22 cellular contexts compared by ENCODE assay signal in the genomic region with DNA sequence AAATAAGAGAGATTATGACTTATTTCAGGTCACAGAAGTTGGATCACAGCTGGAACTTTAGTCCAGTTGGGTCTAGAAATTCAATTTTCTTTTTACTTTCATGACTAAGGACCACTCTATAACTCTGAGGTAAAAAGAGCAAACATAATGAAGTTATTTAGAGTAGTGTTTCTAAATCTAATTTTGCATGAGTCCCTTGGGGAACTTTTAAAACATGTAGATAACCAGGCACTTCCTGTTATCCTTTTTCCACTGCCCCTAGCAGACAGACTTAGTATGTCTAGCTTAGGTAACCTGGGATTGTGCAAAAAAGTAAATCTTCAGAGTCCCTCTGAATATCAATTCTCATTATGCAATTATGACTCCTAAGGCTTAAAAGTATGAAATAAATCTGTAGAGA.
DNase-seq lines count a peak whose midpoint lies in the region; ATAC-seq and TF ChIP-seq lines count a peak whose summit lies in the region.
"Had no signal": no experiment of that assay in that cellular context is flagged by ENCODE, and none has a peak within 500 bp of the region (broad histone marks: within the 10 kb centered on the region; RNA-seq: fewer than 3 reads in every experiment).

No MANE protein-coding gene starts in this region.

- H3K4me1 Mint-ChIP-seq in activated naive CD8-positive, alpha-beta T cell treated with anti-CD3 and anti-CD28 coated beads, Interleukin-2, amount 50 U/mL, for 24 hours: no peaks in the 10 kb centered on the region
- H3K4me1 Mint-ChIP-seq: CD4-positive, CD25-positive, alpha-beta regulatory T cell; CD8-positive, alpha-beta memory T cell had no signal

- TF ChIP-seq CTCF in SK-N-SH (IDR thresholded peaks at IDR 0.05) (no peak), choroid plexus epithelial cell (conservative IDR thresholded peaks at IDR 0.05; ENCODE audit: low read depth, low read length) (no peak), suprapubic skin (IDR thresholded peaks at IDR 0.05) (no peak)

- H3K27me3 ChIP-seq in SK-N-SH (ENCODE audit: insufficient read depth) (no peaks in the 10 kb centered on the region), suprapubic skin (no peaks in the 10 kb centered on the region)

- no peaks in the 10 kb centered on the region for H3K36me3 ChIP-seq in SK-N-SH (replicated peaks in 1 of 2; ENCODE audit: control insufficient read depth in 1 of 2, insufficient read depth in 2 of 2, low read length in 1 of 2)
- H3K36me3 ChIP-seq in suprapubic skin: no peaks in the 10 kb centered on the region
- H3K36me3 ChIP-seq: HAP-1 had no signal

- TF ChIP-seq EP300 in SK-N-SH (IDR thresholded peaks at IDR 0.05; ENCODE audit: borderline replicate concordance in 1 of 2, low read depth in 1 of 2, low read length in 1 of 2) (no peak), suprapubic skin (IDR thresholded peaks at IDR 0.05) (no peak)

- TF ChIP-seq POLR2A in suprapubic skin (IDR thresholded peaks at IDR 0.05): no peak

- no peaks in the 10 kb centered on the region for H3K79me2 ChIP-seq in SK-N-SH (ENCODE audit: insufficient read depth)

- no peak for TF ChIP-seq RAD21 in SK-N-SH (IDR thresholded peaks at IDR 0.05; ENCODE audit: low read length)

- no peaks in the 10 kb centered on the region for H3K36me3 Mint-ChIP-seq in activated naive CD8-positive, alpha-beta T cell treated with anti-CD3 and anti-CD28 coated beads, Interleukin-2, amount 50 U/mL, for 24 hours (ENCODE audit: low read depth)
- H3K36me3 Mint-ChIP-seq: CD4-positive, CD25-positive, alpha-beta regulatory T cell; CD8-positive, alpha-beta memory T cell had no signal

- peaks cover 4% of the 10 kb centered on the region for H3K9me3 Mint-ChIP-seq in activated naive CD8-positive, alpha-beta T cell treated with anti-CD3 and anti-CD28 coated beads, Interleukin-2, amount 50 U/mL, for 24 hours

- CTCF ChIA-PET in SK-N-SH (lab: Yijun Ruan, JAX): interaction anchor here (1.4 kb wide), 1 partner anchor 29 kb away, joined by 3 read pairs; no protein-coding TSS in a partner anchor

- H3K4me1 ChIP-seq in SK-N-SH (ENCODE audit: control insufficient read depth in 1 of 2, insufficient read depth in 2 of 2, low read depth in 1 of 2, low read length in 1 of 2) (peaks cover 0 to 2% of the 10 kb centered on the region in 2 experiments; a peak in 2 of 4 replicates), suprapubic skin (no peaks in the 10 kb centered on the region)
- H3K4me1 ChIP-seq: A549, HAP-1 had no signal

- no peak overlapping the region for H2AFZ ChIP-seq in SK-N-SH (ENCODE audit: low read depth)
- H2AFZ ChIP-seq: GM23248 had no signal

- DNase-seq in SK-N-SH (no peak), OCI-M1 (lab: John Stamatoyannopoulos, UW) (peak; percentile 3), choroid plexus epithelial cell (ENCODE audit: low read depth) (peak; percentile 50), suprapubic skin (ENCODE audit: low spot score in 2 of 2) (no peak), T-helper 1 cell (no peak)
- DNase-seq in activated naive CD8-positive, alpha-beta T cell treated with anti-CD3 and anti-CD28 coated beads, Interleukin-2, amount 50 U/mL, for 24 hours: no peak
- DNase-seq: C1 segment of cervical spinal cord; CD4-positive, CD25-positive, alpha-beta regulatory T cell; CD8-positive, alpha-beta memory T cell; COR-L47; DMS 273 treated with DMSO at 0.1 percent for 48 hours; DMS53; DND-41; EL; GM23248 had no signal

- H3K27ac ChIP-seq in SK-N-SH (ENCODE audit: low read depth in 2 of 2, low read length in 1 of 2) (no peak overlapping the region), suprapubic skin (no peak overlapping the region)
- H3K27ac ChIP-seq: 22Rv1, A549, GM23248, HL-60 had no signal

- POLR2A ChIA-PET in SK-N-SH (lab: Yijun Ruan, JAX): no interaction called here

- H3K4me3 Mint-ChIP-seq in activated naive CD8-positive, alpha-beta T cell treated with anti-CD3 and anti-CD28 coated beads, Interleukin-2, amount 50 U/mL, for 24 hours: no peak overlapping the region
- H3K4me3 Mint-ChIP-seq: CD4-positive, CD25-positive, alpha-beta regulatory T cell; CD8-positive, alpha-beta memory T cell had no signal

- H4K20me1 ChIP-seq in SK-N-SH (ENCODE audit: insufficient read depth): no peaks in the 10 kb centered on the region

- ATAC-seq in SK-N-SH treated with all-trans-retinoic acid at 6 μM for 48 hours (no peak), HG02763 (IDR thresholded peaks at IDR 0.05; ENCODE audit: unreplicated experiment) (no peak)
- ATAC-seq in activated naive CD8-positive, alpha-beta T cell treated with anti-CD3 and anti-CD28 coated beads, Interleukin-2, amount 50 U/mL, for 24 hours: no peak
- ATAC-seq: A549, GM12878 had no signal

- no peak overlapping the region for H3K4me2 ChIP-seq in SK-N-SH
- H3K4me2 ChIP-seq: A549 had no signal

- no peaks in the 10 kb centered on the region for H3K27me3 Mint-ChIP-seq in activated naive CD8-positive, alpha-beta T cell treated with anti-CD3 and anti-CD28 coated beads, Interleukin-2, amount 50 U/mL, for 24 hours
- H3K27me3 Mint-ChIP-seq: CD4-positive, CD25-positive, alpha-beta regulatory T cell; CD8-positive, alpha-beta memory T cell had no signal

- H3K4me3 ChIP-seq in SK-N-SH (ENCODE audit: low read depth in 2 of 2, low read length in 1 of 2): no peak overlapping the region
- H3K4me3 ChIP-seq in choroid plexus epithelial cell (ENCODE audit: low read depth, low read length): no peak overlapping the region
- H3K4me3 ChIP-seq in suprapubic skin: no peak overlapping the region
- H3K4me3 ChIP-seq: A549, GM12878, GM23248, HAP-1 had no signal

- no peaks in the 10 kb centered on the region for H3F3A ChIP-seq in SK-N-SH (replicated peaks; ENCODE audit: insufficient read depth)

- H3K9me3 ChIP-seq in SK-N-SH (no peaks in the 10 kb centered on the region), suprapubic skin (no peaks in the 10 kb centered on the region)
- H3K9me3 ChIP-seq: A549, HAP-1 had no signal

- H3K9me2 ChIP-seq in SK-N-SH: no peaks in the 10 kb centered on the region

- no peak overlapping the region for H3K27ac Mint-ChIP-seq in activated naive CD8-positive, alpha-beta T cell treated with anti-CD3 and anti-CD28 coated beads, Interleukin-2, amount 50 U/mL, for 24 hours
- H3K27ac Mint-ChIP-seq: CD4-positive, CD25-positive, alpha-beta regulatory T cell; CD8-positive, alpha-beta memory T cell had no signal

- no peak overlapping the region for H3K9ac ChIP-seq in SK-N-SH
- H3K9ac ChIP-seq: GM23248 had no signal

TF ChIP-seq in SK-N-SH treated with all-trans-retinoic acid at 6 μM for 48 hours, 23 proteins besides CTCF, POLR2A, EP300 and RAD21:
- TF ChIP-seq ZFP30 (CRISPR knock-in tag; IDR thresholded peaks at IDR 0.05) (no peak), TCF4 (CRISPR knock-in tag; IDR thresholded peaks at IDR 0.05; ENCODE audit: borderline replicate concordance) (no peak), ISL1 (CRISPR knock-in tag; IDR thresholded peaks at IDR 0.05) (peak; percentile 77), ZC3H10 (CRISPR knock-in tag; IDR thresholded peaks at IDR 0.05) (no peak), OSR1 (CRISPR knock-in tag; IDR thresholded peaks at IDR 0.05) (no peak)
- TF ChIP-seq, protein P1, sequence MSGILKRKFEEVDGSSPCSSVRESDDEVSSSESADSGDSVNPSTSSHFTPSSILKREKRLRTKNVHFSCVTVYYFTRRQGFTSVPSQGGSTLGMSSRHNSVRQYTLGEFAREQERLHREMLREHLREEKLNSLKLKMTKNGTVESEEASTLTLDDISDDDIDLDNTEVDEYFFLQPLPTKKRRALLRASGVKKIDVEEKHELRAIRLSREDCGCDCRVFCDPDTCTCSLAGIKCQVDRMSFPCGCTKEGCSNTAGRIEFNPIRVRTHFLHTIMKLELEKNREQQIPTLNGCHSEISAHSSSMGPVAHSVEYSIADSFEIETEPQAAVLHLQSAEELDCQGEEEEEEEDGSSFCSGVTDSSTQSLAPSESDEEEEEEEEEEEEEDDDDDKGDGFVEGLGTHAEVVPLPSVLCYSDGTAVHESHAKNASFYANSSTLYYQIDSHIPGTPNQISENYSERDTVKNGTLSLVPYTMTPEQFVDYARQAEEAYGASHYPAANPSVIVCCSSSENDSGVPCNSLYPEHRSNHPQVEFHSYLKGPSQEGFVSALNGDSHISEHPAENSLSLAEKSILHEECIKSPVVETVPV (CRISPR knock-in tag; IDR thresholded peaks at IDR 0.05): no peak

TF ChIP-seq in SK-N-SH, 30 proteins besides CTCF, POLR2A, EP300 and RAD21 (continues in another document):
- TF ChIP-seq FOXM1 (IDR thresholded peaks at IDR 0.05; ENCODE audit: low read depth) (no peak), RCOR1 (IDR thresholded peaks at IDR 0.05; ENCODE audit: low read length) (no peak), TAF1 (IDR thresholded peaks at IDR 0.05; ENCODE audit: borderline replicate concordance, low read depth, low read length) (no peak), NRF1 (IDR thresholded peaks at IDR 0.05; ENCODE audit: low read depth, low read length) (no peak)
- TF ChIP-seq, protein P2, sequence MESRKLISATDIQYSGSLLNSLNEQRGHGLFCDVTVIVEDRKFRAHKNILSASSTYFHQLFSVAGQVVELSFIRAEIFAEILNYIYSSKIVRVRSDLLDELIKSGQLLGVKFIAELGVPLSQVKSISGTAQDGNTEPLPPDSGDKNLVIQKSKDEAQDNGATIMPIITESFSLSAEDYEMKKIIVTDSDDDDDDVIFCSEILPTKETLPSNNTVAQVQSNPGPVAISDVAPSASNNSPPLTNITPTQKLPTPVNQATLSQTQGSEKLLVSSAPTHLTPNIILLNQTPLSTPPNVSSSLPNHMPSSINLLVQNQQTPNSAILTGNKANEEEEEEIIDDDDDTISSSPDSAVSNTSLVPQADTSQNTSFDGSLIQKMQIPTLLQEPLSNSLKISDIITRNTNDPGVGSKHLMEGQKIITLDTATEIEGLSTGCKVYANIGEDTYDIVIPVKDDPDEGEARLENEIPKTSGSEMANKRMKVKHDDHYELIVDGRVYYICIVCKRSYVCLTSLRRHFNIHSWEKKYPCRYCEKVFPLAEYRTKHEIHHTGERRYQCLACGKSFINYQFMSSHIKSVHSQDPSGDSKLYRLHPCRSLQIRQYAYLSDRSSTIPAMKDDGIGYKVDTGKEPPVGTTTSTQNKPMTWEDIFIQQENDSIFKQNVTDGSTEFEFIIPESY (IDR thresholded peaks at IDR 0.05; ENCODE audit: borderline replicate concordance, low read depth): no peak

Comparison
In these comparisons a context has a peak if more than half of its experiments do, and no peak if none do; other contexts are left out.
1. DNase-seq: peak in OCI-M1 (single experiment) and choroid plexus epithelial cell (single experiment); none in SK-N-SH (single experiment), activated naive CD8-positive, alpha-beta T cell treated with anti-CD3 and anti-CD28 coated beads, Interleukin-2, amount 50 U/mL, for 24 hours (single experiment), suprapubic skin (0 of 2) and T-helper 1 cell (0 of 5).